Comparison of ENCODE assay signal across 8 cellular contexts in genomic region chr11:34358258-34358665, GRCh38. TPM values are rescaled to one million over a fixed set of nuclear protein-coding genes. Genes with fewer than 3 reads are reported as not detected.
DNase-seq lines count a peak whose midpoint lies in the region; ATAC-seq and TF ChIP-seq lines count a peak whose summit lies in the region.

No MANE protein-coding gene starts in this region.

- no peaks in the 10 kb centered on the region for H3K9me3 Mint-ChIP-seq in memory B cell

- peak overlapping the region; percentile 88 for H3K4me3 Mint-ChIP-seq in memory B cell

- WGBS in thymus, result under 1% methylated on average over 23 of the region's 23 CpGs

- TF ChIP-seq CTCF in A673 (conservative IDR thresholded peaks at IDR 0.05; ENCODE audit: low read depth, low read length) (no peak), RWPE1 (conservative IDR thresholded peaks at IDR 0.05; ENCODE audit: low read depth) (no peak)

- intact Hi-C loops in A673 (cut with micrococcal nuclease; ENCODE audit: unreplicated experiment), result loop anchor here (1.0 to 5.0 kb wide), 4 partner anchors 91 to 499 kb away; partner anchors contain the start of genes CAPRIN1 and NAT10

- peak; percentile 97 for DNase-seq in A673 (ENCODE audit: low spot score)
- peak; percentile 70 for DNase-seq in HuH-7 (ENCODE audit: low spot score)
- peak; percentile 86 for DNase-seq in RWPE1 (ENCODE audit: low spot score)
- peak in 1 of 2 donors; percentile 59 for DNase-seq in memory B cell (ENCODE audit: low spot score in 2 of 2)

- H3K27ac ChIP-seq in A673 (ENCODE audit: low read depth, low read length, poor library complexity, severe bottlenecking) (peak overlapping the region; percentile 54), RWPE1 (peak overlapping the region; percentile 92), duodenal mucosa (ENCODE audit: low read depth, low read length) (peak overlapping the region; percentile 30), thymus (ENCODE audit: low read depth) (peak overlapping the region; percentile 84)

- H3K36me3 ChIP-seq in A673 (ENCODE audit: insufficient read depth, low read length, poor library complexity, severe bottlenecking), result no peaks in the 10 kb centered on the region
- H3K36me3 ChIP-seq in duodenal mucosa (ENCODE audit: control insufficient read depth in 1 of 2, insufficient read depth in 2 of 2, low read length in 2 of 2), result no peaks in the 10 kb centered on the region
- H3K36me3 ChIP-seq in thymus (ENCODE audit: control insufficient read depth, insufficient read depth), result no peaks in the 10 kb centered on the region

- BruUV-seq in A673 (replicated peaks; lab: Mats Ljungman, UMichigan), result no TSS peak

- H3K9ac ChIP-seq in duodenal mucosa (ENCODE audit: low read depth in 1 of 2, low read length in 2 of 2), result peak overlapping the region; percentile 60 to 79

- CTCF ChIA-PET in A673 (lab: Charles Lee) (interaction anchor here (0.6 to 4.0 kb wide), 5 partner anchors 21 to 552 kb away, joined by 3 to 80 read pairs (median 5); no protein-coding TSS in a partner anchor), RWPE1 (lab: Yijun Ruan, JAX) (interaction anchor here (0.6 to 3.4 kb wide), 9 partner anchors 9 to 208 kb away, joined by 3 to 39 read pairs (median 4); no protein-coding TSS in a partner anchor)

- H3K4me1 ChIP-seq in A673 (ENCODE audit: insufficient read depth, low read length, poor library complexity, severe bottlenecking), result peaks cover 42% of the 10 kb centered on the region
- H3K4me1 ChIP-seq in duodenal mucosa (ENCODE audit: control insufficient read depth in 1 of 2, insufficient read depth in 2 of 2, low read length in 2 of 2), result peaks cover 21 to 37% of the 10 kb centered on the region in 2 donors
- H3K4me1 ChIP-seq in thymus (ENCODE audit: control insufficient read depth, insufficient read depth, low read length), result peaks cover 12% of the 10 kb centered on the region

- H3K4me1 Mint-ChIP-seq in memory B cell, result peaks cover 17% of the 10 kb centered on the region

- no peaks in the 10 kb centered on the region for H3K36me3 Mint-ChIP-seq in memory B cell

- POLR2A ChIA-PET in A673 (lab: Charles Lee; ENCODE audit: low non-redundant PET), result interaction anchor here (0.5 to 1.1 kb wide), 8 partner anchors 9 to 370 kb away, joined by 3 to 6 read pairs (median 4); no protein-coding TSS in a partner anchor
- POLR2A ChIA-PET in RWPE1 (lab: Yijun Ruan, JAX; ENCODE audit: low non-redundant PET), result interaction anchor here (1.7 to 2.3 kb wide), 2 partner anchors 13 to 183 kb away, joined by 6 read pairs; no protein-coding TSS in a partner anchor

- H3K27me3 ChIP-seq in A673 (replicated peaks; ENCODE audit: insufficient read depth, low read depth, low read length, poor library complexity) (no peaks in the 10 kb centered on the region), duodenal mucosa (ENCODE audit: control insufficient read depth in 1 of 2, insufficient read depth in 2 of 2, low read length in 2 of 2) (peaks cover 7 to 12% of the 10 kb centered on the region in 2 donors), thymus (ENCODE audit: control insufficient read depth, insufficient read depth) (peaks cover 9% of the 10 kb centered on the region)

- H3K4me3 ChIP-seq in A673 (ENCODE audit: low read depth, low read length, poor library complexity, severe bottlenecking) (peak overlapping the region; percentile 71), GM08714 (ENCODE audit: low read length) (peak overlapping the region; percentile 79; the same call in 1 of the 2 replicates), duodenal mucosa (ENCODE audit: low read depth in 1 of 2, low read length in 2 of 2) (peak overlapping the region; percentile 78 to 84), thymus (ENCODE audit: low read length) (peak overlapping the region; percentile 72)

- peak; percentile 4 for ATAC-seq in memory B cell (ENCODE audit: low read depth)
- no peak for ATAC-seq in GM19395 (IDR thresholded peaks at IDR 0.05; ENCODE audit: unreplicated experiment)

- H3K9me3 ChIP-seq in A673 (ENCODE audit: low read depth, low read length, poor library complexity, severe bottlenecking), result no peaks in the 10 kb centered on the region
- H3K9me3 ChIP-seq in duodenal mucosa (ENCODE audit: control insufficient read depth in 1 of 2, low read length in 2 of 2), result no peaks in the 10 kb centered on the region
- no peaks in the 10 kb centered on the region for H3K9me3 ChIP-seq in thymus (ENCODE audit: control insufficient read depth)

- H3K27ac Mint-ChIP-seq in memory B cell, result peak overlapping the region; percentile 72

- peaks cover 21% of the 10 kb centered on the region for H3K27me3 Mint-ChIP-seq in memory B cell

RNA-seq across cellular contexts. Expression of gene ABTB2, which starts 0.5 kb away (rescaled TPM):
- total RNA-seq in A673 (2021), result 40.7 and 46.3 TPM in 2 replicates
- polyA plus RNA-seq in thymus, result 2.6 TPM

Comparison
In these comparisons a context has a peak if more than half of its experiments do, and no peak if none do; other contexts are left out.
1. H3K27ac ChIP-seq: peak in every context shown above with its lines; median percentile 92 in RWPE1; 84 in thymus; 54 in A673; 30 in duodenal mucosa.